ENCODE assay signal across 19 cellular contexts in the genomic region with DNA sequence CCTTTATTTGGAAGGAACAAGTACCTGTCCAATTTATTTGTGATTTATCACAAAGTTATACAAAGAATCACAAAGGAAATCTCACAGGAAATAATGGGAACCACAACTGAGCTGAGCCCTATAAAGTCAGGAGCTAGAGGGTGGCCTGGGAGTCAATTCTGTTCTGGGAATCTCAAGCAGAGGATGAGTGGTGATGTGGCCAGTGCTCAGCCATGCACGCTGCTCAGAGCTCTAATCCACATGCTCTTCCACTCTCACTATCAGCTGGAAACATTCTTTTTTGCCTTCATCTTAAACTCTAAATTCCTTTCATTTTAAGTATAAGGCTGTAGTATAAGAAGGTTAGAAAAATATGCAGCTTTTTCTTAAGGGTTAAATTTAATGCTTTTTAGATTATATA. TPM values are rescaled to one million over a fixed set of nuclear protein-coding genes. Genes with fewer than 3 reads are reported as not detected.
DNase-seq lines count a peak whose midpoint lies in the region; ATAC-seq and TF ChIP-seq lines count a peak whose summit lies in the region.
"Had no signal": no experiment of that assay in that cellular context is flagged by ENCODE, and none has a peak within 500 bp of the region (broad histone marks: within the 10 kb centered on the region; RNA-seq: fewer than 3 reads in every experiment).

No MANE protein-coding gene starts in this region.

- H3K27ac ChIP-seq in Panc1 (ENCODE audit: low read length) (peak overlapping the region; percentile 64), neural progenitor cell (no peak overlapping the region), mammary epithelial cell (ENCODE audit: insufficient read depth, low read depth, low read length) (no peak overlapping the region)
- H3K27ac ChIP-seq: PC-9 had no signal

- H2AFZ ChIP-seq in neural progenitor cell (replicated peaks) (no peak overlapping the region), mammary epithelial cell (ENCODE audit: low read depth, low read length) (no peak overlapping the region)
- H2AFZ ChIP-seq: PC-9 had no signal

- no peaks in the 10 kb centered on the region for H3K36me3 Mint-ChIP-seq in neural progenitor cell
- H3K36me3 Mint-ChIP-seq: activated naive CD8-positive, alpha-beta T cell treated with anti-CD3 and anti-CD28 coated beads, Interleukin-2, amount 10 ng/mL, durations not matched to agents 7 days and 5 days; IgD-negative memory B cell; stimulated activated memory B cell treated with anti-CD40 and anti-IgM and Interleukin-4, amounts not matched to agents 10 μg/mL and 1 μg/mL and 100 μg/mL, for 72 hours had no signal

- H3K9me3 ChIP-seq in Panc1 (ENCODE audit: control insufficient read depth, insufficient read depth, low read depth, low read length) (no peaks in the 10 kb centered on the region), neural progenitor cell (ENCODE audit: low read depth) (no peaks in the 10 kb centered on the region), mammary epithelial cell (replicated peaks; ENCODE audit: insufficient read depth, low read length) (no peaks in the 10 kb centered on the region)

- H3K27me3 Mint-ChIP-seq in neural progenitor cell (ENCODE audit: insufficient read depth, low read depth) = no peaks in the 10 kb centered on the region
- H3K27me3 Mint-ChIP-seq: IgD-negative memory B cell had no signal

- BruUV-seq in Panc1 (replicated peaks; lab: Mats Ljungman, UMichigan) (TSS peak; percentile 23), mammary epithelial cell (replicated peaks; lab: Mats Ljungman, UMichigan) (no TSS peak)

- H3K4me1 ChIP-seq in Panc1 (ENCODE audit: control insufficient read depth, insufficient read depth, low read length) (peaks cover 40% of the 10 kb centered on the region), neural progenitor cell (peaks cover 18% of the 10 kb centered on the region), mammary epithelial cell (ENCODE audit: insufficient read depth, low read length) (no peaks in the 10 kb centered on the region)

- no peaks in the 10 kb centered on the region for H3K27me3 ChIP-seq in Panc1 (ENCODE audit: control insufficient read depth, insufficient read depth, low read length)
- H3K27me3 ChIP-seq in neural progenitor cell = no peaks in the 10 kb centered on the region
- H3K27me3 ChIP-seq in mammary epithelial cell (ENCODE audit: insufficient read depth, low read length) = no peaks in the 10 kb centered on the region
- H3K27me3 ChIP-seq: tibial nerve had no signal

- H3K79me2 ChIP-seq in neural progenitor cell (ENCODE audit: low read depth) (peaks cover 27% of the 10 kb centered on the region), mammary epithelial cell (ENCODE audit: insufficient read depth, low read length) (peaks cover 24% of the 10 kb centered on the region)

- TF ChIP-seq CTCF in Panc1 (IDR thresholded peaks at IDR 0.05) (no peak), fibroblast of mammary gland (conservative IDR thresholded peaks at IDR 0.05; ENCODE audit: control insufficient read depth, insufficient read depth, low read depth, low read length) (no peak), neural progenitor cell (IDR thresholded peaks at IDR 0.05) (no peak), mammary epithelial cell (conservative IDR thresholded peaks at IDR 0.05 in 1 of 2, IDR thresholded peaks at IDR 0.05 in 1 of 2; ENCODE audit: extremely low read depth in 1 of 2, insufficient read depth in 1 of 2, low read depth in 1 of 2, low read length in 2 of 2) (no peak)

- CTCF ChIA-PET in Panc1 (lab: Charles Lee) (interaction anchor here (0.6 to 0.7 kb wide), 2 partner anchors 215 to 725 kb away, joined by 3 to 4 read pairs; no protein-coding TSS in a partner anchor), mammary epithelial cell (lab: Charles Lee; ENCODE audit: low non-redundant PET) (interaction anchor here (0.6 kb wide), 1 partner anchor 85 kb away, joined by 3 read pairs; no protein-coding TSS in a partner anchor)

- POLR2A ChIA-PET in Panc1 (lab: Charles Lee) = interaction anchor here (0.6 kb wide), 2 partner anchors 66 to 562 kb away, joined by 3 to 5 read pairs; no protein-coding TSS in a partner anchor

- peaks cover 13% of the 10 kb centered on the region for H3K4me1 Mint-ChIP-seq in neural progenitor cell
- H3K4me1 Mint-ChIP-seq: activated naive CD8-positive, alpha-beta T cell treated with anti-CD3 and anti-CD28 coated beads, Interleukin-2, amount 10 ng/mL, durations not matched to agents 7 days and 5 days; IgD-negative memory B cell; stimulated activated memory B cell treated with anti-CD40 and anti-IgM and Interleukin-4, amounts not matched to agents 10 μg/mL and 1 μg/mL and 100 μg/mL, for 72 hours had no signal

- H4K20me1 ChIP-seq in neural progenitor cell (ENCODE audit: low read depth) (no peaks in the 10 kb centered on the region), mammary epithelial cell (ENCODE audit: insufficient read depth, low read length) (no peaks in the 10 kb centered on the region)

- 86% methylated on average over 1 of the region's 1 CpG for WGBS in mammary epithelial cell (ENCODE audit: low coverage, missing lambda C conversion rate)

- intact Hi-C loops in Panc1 (cut with micrococcal nuclease; ENCODE audit: unreplicated experiment) (no loop called here), mammary epithelial cell (cut with micrococcal nuclease) (loop anchor here (10.0 kb wide), 2 partner anchors 162 to 1252 kb away; no protein-coding TSS in a partner anchor)

- no peak overlapping the region for H3K4me3 Mint-ChIP-seq in neural progenitor cell
- H3K4me3 Mint-ChIP-seq: activated naive CD8-positive, alpha-beta T cell treated with anti-CD3 and anti-CD28 coated beads, Interleukin-2, amount 10 ng/mL, durations not matched to agents 7 days and 5 days; IgD-negative memory B cell; stimulated activated memory B cell treated with anti-CD40 and anti-IgM and Interleukin-4, amounts not matched to agents 10 μg/mL and 1 μg/mL and 100 μg/mL, for 72 hours had no signal

- peaks cover 5% of the 10 kb centered on the region for H3F3A ChIP-seq in neural progenitor cell (ENCODE audit: low read depth)

- H3K36me3 ChIP-seq in Panc1 (ENCODE audit: control insufficient read depth, insufficient read depth, low read length) = peaks cover 6% of the 10 kb centered on the region
- no peaks in the 10 kb centered on the region for H3K36me3 ChIP-seq in neural progenitor cell
- H3K36me3 ChIP-seq in mammary epithelial cell (ENCODE audit: insufficient read depth, low read length) = no peaks in the 10 kb centered on the region

- no peak overlapping the region for H3K4me3 ChIP-seq in Panc1 (ENCODE audit: low read depth in 2 of 2, low read length in 2 of 2)
- H3K4me3 ChIP-seq in fibroblast of mammary gland (ENCODE audit: control insufficient read depth, low read depth, low read length) = no peak overlapping the region
- H3K4me3 ChIP-seq in neural progenitor cell = no peak overlapping the region
- no peak overlapping the region for H3K4me3 ChIP-seq in mammary epithelial cell (replicated peaks in 1 of 3; ENCODE audit: insufficient read depth in 1 of 3, low read depth in 2 of 3, low read length in 3 of 3)
- H3K4me3 ChIP-seq: PC-9, tibial nerve had no signal

- dilution Hi-C loops in mammary epithelial cell (cut with HindIII; ENCODE audit: low sequenced_read_pairs) = no loop called here

- peak overlapping the region; percentile 68 for H3K27ac Mint-ChIP-seq in neural progenitor cell
- H3K27ac Mint-ChIP-seq: activated naive CD8-positive, alpha-beta T cell treated with anti-CD3 and anti-CD28 coated beads, Interleukin-2, amount 10 ng/mL, durations not matched to agents 7 days and 5 days; IgD-negative memory B cell; stimulated activated memory B cell treated with anti-CD40 and anti-IgM and Interleukin-4, amounts not matched to agents 10 μg/mL and 1 μg/mL and 100 μg/mL, for 72 hours had no signal

- H3K4me2 ChIP-seq in neural progenitor cell (peak overlapping the region; percentile 37), mammary epithelial cell (ENCODE audit: insufficient read depth, low read depth, low read length) (no peak overlapping the region)
- H3K4me2 ChIP-seq: PC-9 had no signal

- in situ Hi-C loops in Panc1 (cut with HindIII; ENCODE audit: low pct_unique_long_range_greater_than_20kb, low sequenced_read_pairs) (no loop called here), mammary epithelial cell (cut with MboI; ENCODE audit: low sequenced_read_pairs in 2 of 2) (no loop called here)

- no peak overlapping the region for H3K9ac ChIP-seq in neural progenitor cell
- H3K9ac ChIP-seq in mammary epithelial cell (ENCODE audit: insufficient read depth, low read length) = no peak overlapping the region

- peak; percentile 39 for DNase-seq in EL
- no peak for DNase-seq in Panc1 (ENCODE audit: low read depth, low spot score)
- peak; percentile 57 for DNase-seq in fibroblast of mammary gland (ENCODE audit: low read depth)
- peak; percentile 76 for DNase-seq in neural progenitor cell (ENCODE audit: low spot score)
- DNase-seq in activated naive CD4-positive, alpha-beta T cell treated with Interleukin-2 at 50 U/mL for 16 hours = no peak
- DNase-seq in mammary epithelial cell = no peak
- DNase-seq: activated CD4-positive, alpha-beta T cell treated with anti-CD3 and anti-CD28 coated beads, Interleukin-2, amount 50 U/mL, for 4 hours; activated naive CD8-positive, alpha-beta T cell treated with anti-CD3 and anti-CD28 coated beads, Interleukin-2, amount 10 ng/mL, durations not matched to agents 7 days and 5 days; activated T-cell treated with anti-CD3 and anti-CD28 coated beads, Interleukin-2, amount 50 U/mL, for 1 hour; NCI-H2081 treated with DMSO at 0.1 percent for 48 hours; NCI-H524; PC-9; posterior cingulate gyrus had no signal

- ATAC-seq in Panc1 = no peak
- no peak for ATAC-seq in HG03039 (IDR thresholded peaks at IDR 0.05; ENCODE audit: unreplicated experiment)
- ATAC-seq in HG03280 (IDR thresholded peaks at IDR 0.05; ENCODE audit: unreplicated experiment) = no peak
- ATAC-seq: HCT116; stimulated activated memory B cell treated with anti-CD40 and anti-IgM and Interleukin-4, amounts not matched to agents 10 μg/mL and 1 μg/mL and 100 μg/mL, for 72 hours had no signal

- peaks cover 3% of the 10 kb centered on the region for H3K9me3 Mint-ChIP-seq in neural progenitor cell
- H3K9me3 Mint-ChIP-seq: IgD-negative memory B cell; stimulated activated memory B cell treated with anti-CD40 and anti-IgM and Interleukin-4, amounts not matched to agents 10 μg/mL and 1 μg/mL and 100 μg/mL, for 72 hours had no signal

RNA-seq across cellular contexts. Expression of a gene that starts 36.6 kb away (rescaled TPM):
- total RNA-seq in Panc1 (2021; ENCODE audit: unreplicated experiment) (303 TPM), neural progenitor cell (ENCODE audit: low replicate concordance) (33.0 and 70.0 TPM in 2 replicates), mammary epithelial cell (10 to 100 TPM; 19.2 to 39.6 TPM)
- 124 TPM for polyA plus RNA-seq in Panc1 (2012; ENCODE audit: insufficient read length)
- 19.0 TPM for polyA plus RNA-seq in mammary epithelial cell
- polyA minus RNA-seq in mammary epithelial cell = 81.9 TPM

Comparison
In these comparisons a context has a peak if more than half of its experiments do, and no peak if none do; other contexts are left out.
1. DNase-seq: peak in EL (single experiment), fibroblast of mammary gland (single experiment) and neural progenitor cell (single experiment); none in Panc1 (single experiment), activated naive CD4-positive, alpha-beta T cell treated with Interleukin-2 at 50 U/mL for 16 hours (single experiment) and mammary epithelial cell (single experiment).